20 cellular contexts compared by ENCODE assay signal in genomic region chr11:120063686-120064340, GRCh38.
A peak's percentile ranks its signal among the peaks of the same experiment; 100 is the strongest.
DNase-seq lines count a peak whose midpoint lies in the region; ATAC-seq and TF ChIP-seq lines count a peak whose summit lies in the region.
"Had no signal": no experiment of that assay in that cellular context is flagged by ENCODE, and none has a peak within 500 bp of the region (broad histone marks: within the 10 kb centered on the region; RNA-seq: fewer than 3 reads in every experiment).

No MANE protein-coding gene starts in this region.

- H3K9me3 Mint-ChIP-seq in nephron (no peaks in the 10 kb centered on the region), type B pancreatic cell (no peaks in the 10 kb centered on the region)
- no peaks in the 10 kb centered on the region for H3K9me3 Mint-ChIP-seq in activated T-helper 2 cell treated with anti-CD3 and anti-CD28 coated beads, Interferon-gamma antibody, Interleukin-2, Interleukin-4, amounts not matched to agents 10 μg/mL and 5 μg/mL and 100 μg/mL, durations not matched to agents 14 hours and 24 hours and 36 hours
- H3K9me3 Mint-ChIP-seq: HFFc6 had no signal

- H3K36me3 Mint-ChIP-seq in nephron (ENCODE audit: low read depth) (no peaks in the 10 kb centered on the region), type B pancreatic cell (no peaks in the 10 kb centered on the region)
- no peaks in the 10 kb centered on the region for H3K36me3 Mint-ChIP-seq in activated T-helper 2 cell treated with anti-CD3 and anti-CD28 coated beads, Interferon-gamma antibody, Interleukin-2, Interleukin-4, amounts not matched to agents 10 μg/mL and 5 μg/mL and 100 μg/mL, durations not matched to agents 14 hours and 24 hours and 36 hours (ENCODE audit: low read depth)

- peak overlapping the region in 2 of 3 experiments; percentile 46 to 98 for H3K27ac Mint-ChIP-seq in nephron
- peak overlapping the region; percentile 84 for H3K27ac Mint-ChIP-seq in type B pancreatic cell
- no peak overlapping the region for H3K27ac Mint-ChIP-seq in activated T-helper 2 cell treated with anti-CD3 and anti-CD28 coated beads, Interferon-gamma antibody, Interleukin-2, Interleukin-4, amounts not matched to agents 10 μg/mL and 5 μg/mL and 100 μg/mL, durations not matched to agents 14 hours and 24 hours and 36 hours
- H3K27ac Mint-ChIP-seq: HFFc6 had no signal

- no peaks in the 10 kb centered on the region for H3K27me3 ChIP-seq in dorsolateral prefrontal cortex
- H3K27me3 ChIP-seq: BE2C, Peyer's patch, SJCRH30 had no signal

- peaks cover 13% of the 10 kb centered on the region for H3K27me3 Mint-ChIP-seq in nephron (ENCODE audit: low read depth)
- H3K27me3 Mint-ChIP-seq in type B pancreatic cell = peaks cover 3% of the 10 kb centered on the region
- peaks cover 10% of the 10 kb centered on the region for H3K27me3 Mint-ChIP-seq in activated T-helper 2 cell treated with anti-CD3 and anti-CD28 coated beads, Interferon-gamma antibody, Interleukin-2, Interleukin-4, amounts not matched to agents 10 μg/mL and 5 μg/mL and 100 μg/mL, durations not matched to agents 14 hours and 24 hours and 36 hours (ENCODE audit: low read depth)

- peak overlapping the region in 32 of 59 donors; percentile 7 to 83 (median 46) for H3K27ac ChIP-seq in dorsolateral prefrontal cortex
- H3K27ac ChIP-seq: A549, Peyer's patch, SJCRH30 had no signal

- peak; percentile 64 for DNase-seq in NCI-H82 treated with DMSO at 0.1 percent for 48 hours (lab: John Stamatoyannopoulos, UW; ENCODE audit: unreplicated experiment)
- DNase-seq in dorsolateral prefrontal cortex = peak in 1 of 10 donors; percentile 42
- DNase-seq in type B pancreatic cell (ENCODE audit: extremely low spot score, unreplicated experiment) = peak; percentile 57
- no peak for DNase-seq in activated naive CD4-positive, alpha-beta T cell treated with Interleukin-2 at 50 U/mL for 16 hours
- no peak for DNase-seq in activated T-helper 2 cell treated with anti-CD3 and anti-CD28 coated beads, Interferon-gamma antibody, Interleukin-2, Interleukin-4, amounts not matched to agents 10 μg/mL and 5 μg/mL and 100 μg/mL, durations not matched to agents 14 hours and 24 hours and 36 hours (ENCODE audit: low spot score)
- DNase-seq: BE2C, DMS79, H7, HFFc6, KBM-7, NCI-H1092, NCI-H1436 treated with DMSO at 0.1 percent for 48 hours, NCI-H1930, NCI-H226, NCI-H774, SJCRH30 had no signal

- no peak overlapping the region for H3K4me3 ChIP-seq in dorsolateral prefrontal cortex
- H3K4me3 ChIP-seq: A549, Peyer's patch, SJCRH30 had no signal

- H3K4me3 Mint-ChIP-seq in nephron = no peak overlapping the region
- H3K4me3 Mint-ChIP-seq in type B pancreatic cell = no peak overlapping the region
- H3K4me3 Mint-ChIP-seq in activated T-helper 2 cell treated with anti-CD3 and anti-CD28 coated beads, Interferon-gamma antibody, Interleukin-2, Interleukin-4, amounts not matched to agents 10 μg/mL and 5 μg/mL and 100 μg/mL, durations not matched to agents 14 hours and 24 hours and 36 hours (ENCODE audit: low read depth) = no peak overlapping the region
- H3K4me3 Mint-ChIP-seq: HFFc6 had no signal

- H3K4me1 Mint-ChIP-seq in nephron = peaks cover 61% of the 10 kb centered on the region
- H3K4me1 Mint-ChIP-seq in type B pancreatic cell (ENCODE audit: unreplicated experiment) = peaks cover 30% of the 10 kb centered on the region
- peaks cover 3% of the 10 kb centered on the region for H3K4me1 Mint-ChIP-seq in activated T-helper 2 cell treated with anti-CD3 and anti-CD28 coated beads, Interferon-gamma antibody, Interleukin-2, Interleukin-4, amounts not matched to agents 10 μg/mL and 5 μg/mL and 100 μg/mL, durations not matched to agents 14 hours and 24 hours and 36 hours (ENCODE audit: low read depth)

- intact Hi-C loops in dorsolateral prefrontal cortex (cut with DNase I) = no loop called here
- intact Hi-C loops in activated T-helper 2 cell treated with anti-CD3 and anti-CD28 coated beads, Interferon-gamma antibody, Interleukin-2, Interleukin-4, amounts not matched to agents 10 μg/mL and 5 μg/mL and 100 μg/mL, durations not matched to agents 14 hours and 24 hours and 36 hours (cut with micrococcal nuclease) = no loop called here

- no peak for ATAC-seq in GM18870 (IDR thresholded peaks at IDR 0.05; ENCODE audit: unreplicated experiment)
- ATAC-seq: A549 had no signal

- TF ChIP-seq CTCF in dorsolateral prefrontal cortex (IDR thresholded peaks at IDR 0.05 in 54 of 56, conservative IDR thresholded peaks at IDR 0.05 in 2 of 56; ENCODE audit: low read depth in 1 of 56, partially characterized antibody in 56 of 56) = no peak
- TF ChIP-seq CTCF in nephron (IDR thresholded peaks at IDR 0.05; ENCODE audit: unreplicated experiment in 3 of 3) = no peak
- TF ChIP-seq CTCF in type B pancreatic cell (conservative IDR thresholded peaks at IDR 0.05) = no peak

Comparison
In these comparisons a context has a peak if more than half of its experiments do, and no peak if none do; other contexts are left out.
1. DNase-seq: peak in NCI-H82 treated with DMSO at 0.1 percent for 48 hours (single experiment) and type B pancreatic cell (single experiment); none in activated naive CD4-positive, alpha-beta T cell treated with Interleukin-2 at 50 U/mL for 16 hours (single experiment) and activated T-helper 2 cell treated with anti-CD3 and anti-CD28 coated beads, Interferon-gamma antibody, Interleukin-2, Interleukin-4, amounts not matched to agents 10 μg/mL and 5 μg/mL and 100 μg/mL, durations not matched to agents 14 hours and 24 hours and 36 hours (single experiment).